ENCODE assay signal across 11 cellular contexts in the genomic region with DNA sequence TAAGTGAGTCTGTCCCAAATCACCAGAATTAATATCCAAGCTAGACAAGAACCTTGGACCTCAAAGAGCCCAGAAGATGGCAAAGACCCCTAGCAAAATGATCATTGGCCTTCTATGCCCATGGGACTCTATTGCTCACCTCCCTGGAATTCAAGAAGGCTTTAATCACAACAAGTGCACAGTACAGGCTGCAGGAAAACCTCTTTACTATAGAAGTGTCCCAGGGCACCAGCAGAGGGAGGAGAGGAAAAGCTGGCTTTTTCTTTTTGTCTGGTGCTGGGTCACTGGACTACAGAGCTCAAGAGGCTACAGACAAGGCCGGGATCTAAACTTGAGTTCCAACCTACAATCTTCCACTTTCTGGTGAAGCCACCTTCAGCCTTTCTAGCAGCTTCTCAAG.
DNase-seq lines count a peak whose midpoint lies in the region; ATAC-seq and TF ChIP-seq lines count a peak whose summit lies in the region.
"Had no signal": no experiment of that assay in that cellular context is flagged by ENCODE, and none has a peak within 500 bp of the region (broad histone marks: within the 10 kb centered on the region; RNA-seq: fewer than 3 reads in every experiment).

No MANE protein-coding gene starts in this region.

- TF ChIP-seq CTCF in heart right ventricle (IDR thresholded peaks at IDR 0.05) (peak in 5 of 9 donors; percentile 15 to 27 (median 16)), colonic mucosa (IDR thresholded peaks at IDR 0.05) (no peak), tibial nerve (IDR thresholded peaks at IDR 0.05) (no peak)

- H2AFZ ChIP-seq in mesenchymal stem cell (ENCODE audit: low read depth, low read length), result no peak overlapping the region

- peaks cover 11 to 62% (median 54%) of the 10 kb centered on the region in 9 donors for H3K4me1 ChIP-seq in heart right ventricle
- H3K4me1 ChIP-seq in colonic mucosa, result peaks cover 13% of the 10 kb centered on the region
- peaks cover 23% of the 10 kb centered on the region for H3K4me1 ChIP-seq in mesenchymal stem cell (ENCODE audit: control insufficient read depth, insufficient read depth, low read depth, low read length)
- peaks cover 0 to 57% (median 18%) of the 10 kb centered on the region in 4 donors for H3K4me1 ChIP-seq in tibial nerve

- no peak overlapping the region for H4K8ac ChIP-seq in mesenchymal stem cell (ENCODE audit: low read length)

- no peak overlapping the region for H3K18ac ChIP-seq in mesenchymal stem cell (ENCODE audit: low read depth in 1 of 2, low read length in 2 of 2)

- ATAC-seq in heart right ventricle (peak in 1 of 8 donors; percentile 26), Right ventricle myocardium inferior (no peak), HG03095 (IDR thresholded peaks at IDR 0.05; ENCODE audit: unreplicated experiment) (no peak)
- ATAC-seq: psoas muscle; stimulated activated effector memory CD8-positive, alpha-beta T cell treated with anti-CD3 and anti-CD28 coated beads, Interleukin-12 subunit alpha, Interleukin-12 subunit beta, amount 100 ng/mL, for 72 hours had no signal

- no peak for TF ChIP-seq EP300 in tibial nerve (IDR thresholded peaks at IDR 0.05)

- H3K9me3 ChIP-seq in heart right ventricle (peaks cover 0 to 3% (median 0%) of the 10 kb centered on the region in 11 donors), colonic mucosa (no peaks in the 10 kb centered on the region), mesenchymal stem cell (ENCODE audit: control insufficient read depth, low read length) (no peaks in the 10 kb centered on the region), tibial nerve (no peaks in the 10 kb centered on the region)
- H3K9me3 ChIP-seq: psoas muscle had no signal

- no peak overlapping the region for H2BK5ac ChIP-seq in mesenchymal stem cell (ENCODE audit: low read depth, low read length, poor library complexity, severe bottlenecking)

- DNase-seq in heart right ventricle (no peak), Right ventricle myocardium inferior (ENCODE audit: missing footprints) (no peak), colonic mucosa (no peak), mesenchymal stem cell (peak; percentile 83), DMS53 (lab: John Stamatoyannopoulos, UW) (no peak), tibial nerve (ENCODE audit: low spot score in 2 of 2) (no peak)
- DNase-seq in activated CD4-positive, alpha-beta T cell treated with anti-CD3 and anti-CD28 coated beads for 48 hours, result no peak
- DNase-seq: NCI-H524, psoas muscle had no signal

- intact Hi-C loops in heart right ventricle (cut with DNase I) (loop anchor here in 3 of 10 donors (2.0 to 10.0 kb wide), 4 partner anchors 36 to 89 kb away; partner anchors contain the start of gene PPP1CB (in 2 of the 3)), Right ventricle myocardium inferior (cut with DNase I) (no loop called here), colonic mucosa (cut with DNase I) (loop anchor here (5.0 kb wide), 1 partner anchor 36 kb away; no protein-coding TSS in a partner anchor)

- no peak overlapping the region for H3K14ac ChIP-seq in mesenchymal stem cell (ENCODE audit: low read length in 2 of 2)

- no peak overlapping the region for H2BK15ac ChIP-seq in mesenchymal stem cell (ENCODE audit: low read depth, poor library complexity, severe bottlenecking)

- H3K9ac ChIP-seq in colonic mucosa (ENCODE audit: low read depth in 2 of 2, low read length in 2 of 2) (peak overlapping the region in 1 of 2 donors; percentile 49), mesenchymal stem cell (ENCODE audit: low read length) (no peak overlapping the region)

- no peak for TF ChIP-seq POLR2A in tibial nerve (IDR thresholded peaks at IDR 0.05)

- H3K4ac ChIP-seq in mesenchymal stem cell (ENCODE audit: low read depth in 1 of 2, low read length in 2 of 2), result no peak overlapping the region

- H2BK12ac ChIP-seq in mesenchymal stem cell (ENCODE audit: low read length in 2 of 2), result peak overlapping the region in 1 of 2 experiments; percentile 37

- no peak overlapping the region for H3K23ac ChIP-seq in mesenchymal stem cell (ENCODE audit: low read length in 2 of 2)

- no peaks in the 10 kb centered on the region for H3K27me3 ChIP-seq in heart right ventricle
- H3K27me3 ChIP-seq in colonic mucosa, result no peaks in the 10 kb centered on the region
- H3K27me3 ChIP-seq in mesenchymal stem cell (ENCODE audit: control insufficient read depth in 1 of 2, insufficient read depth in 1 of 2, low read length in 2 of 2), result no peaks in the 10 kb centered on the region
- no peaks in the 10 kb centered on the region for H3K27me3 ChIP-seq in tibial nerve

- peak overlapping the region; percentile 24 for H2AK5ac ChIP-seq in mesenchymal stem cell (ENCODE audit: low read length, severe bottlenecking)

- H3K4me3 ChIP-seq in heart right ventricle (no peak overlapping the region), colonic mucosa (no peak overlapping the region), mesenchymal stem cell (ENCODE audit: insufficient read depth in 1 of 2, low read depth in 1 of 2, low read length in 2 of 2) (no peak overlapping the region), tibial nerve (no peak overlapping the region)
- H3K4me3 ChIP-seq: psoas muscle had no signal

- H2BK120ac ChIP-seq in mesenchymal stem cell (ENCODE audit: low read depth, low read length), result peak overlapping the region; percentile 35

- H3K36me3 ChIP-seq in heart right ventricle (no peaks in the 10 kb centered on the region), colonic mucosa (no peaks in the 10 kb centered on the region), mesenchymal stem cell (ENCODE audit: control insufficient read depth in 1 of 2, insufficient read depth in 2 of 2, low read depth in 1 of 2, low read length in 2 of 2) (no peaks in the 10 kb centered on the region), tibial nerve (no peaks in the 10 kb centered on the region)

- 33 to 93% methylated on average over 1 of the region's 1 CpG for WGBS in heart right ventricle, 2 donors
- 54% methylated on average over 1 of the region's 1 CpG for WGBS in mesenchymal stem cell
- WGBS in tibial nerve, 2 donors, result 84 to 95% methylated on average over 1 of the region's 1 CpG

- no peak overlapping the region for H4K91ac ChIP-seq in mesenchymal stem cell (ENCODE audit: low read length)

- H3K4me2 ChIP-seq in mesenchymal stem cell (ENCODE audit: low read length, poor library complexity, severe bottlenecking), result no peak overlapping the region

- no peaks in the 10 kb centered on the region for H3K79me1 ChIP-seq in mesenchymal stem cell (replicated peaks; ENCODE audit: low read length, poor library complexity, severe bottlenecking)

- H3K27ac ChIP-seq in heart right ventricle (peak overlapping the region in 8 of 10 donors; percentile 2 to 73 (median 64)), colonic mucosa (peak overlapping the region; percentile 19), mesenchymal stem cell (ENCODE audit: low read length, poor library complexity, severe bottlenecking) (peak overlapping the region; percentile 73), tibial nerve (peak overlapping the region in 2 of 4 donors; percentile 53 to 71)
- H3K27ac ChIP-seq: psoas muscle had no signal

Comparison
In these comparisons a context has a peak if more than half of its experiments do, and no peak if none do; other contexts are left out.
1. CTCF ChIP-seq: peak in heart right ventricle (5 of 9); none in colonic mucosa (single experiment) and tibial nerve (0 of 5).